In the genomic region with DNA sequence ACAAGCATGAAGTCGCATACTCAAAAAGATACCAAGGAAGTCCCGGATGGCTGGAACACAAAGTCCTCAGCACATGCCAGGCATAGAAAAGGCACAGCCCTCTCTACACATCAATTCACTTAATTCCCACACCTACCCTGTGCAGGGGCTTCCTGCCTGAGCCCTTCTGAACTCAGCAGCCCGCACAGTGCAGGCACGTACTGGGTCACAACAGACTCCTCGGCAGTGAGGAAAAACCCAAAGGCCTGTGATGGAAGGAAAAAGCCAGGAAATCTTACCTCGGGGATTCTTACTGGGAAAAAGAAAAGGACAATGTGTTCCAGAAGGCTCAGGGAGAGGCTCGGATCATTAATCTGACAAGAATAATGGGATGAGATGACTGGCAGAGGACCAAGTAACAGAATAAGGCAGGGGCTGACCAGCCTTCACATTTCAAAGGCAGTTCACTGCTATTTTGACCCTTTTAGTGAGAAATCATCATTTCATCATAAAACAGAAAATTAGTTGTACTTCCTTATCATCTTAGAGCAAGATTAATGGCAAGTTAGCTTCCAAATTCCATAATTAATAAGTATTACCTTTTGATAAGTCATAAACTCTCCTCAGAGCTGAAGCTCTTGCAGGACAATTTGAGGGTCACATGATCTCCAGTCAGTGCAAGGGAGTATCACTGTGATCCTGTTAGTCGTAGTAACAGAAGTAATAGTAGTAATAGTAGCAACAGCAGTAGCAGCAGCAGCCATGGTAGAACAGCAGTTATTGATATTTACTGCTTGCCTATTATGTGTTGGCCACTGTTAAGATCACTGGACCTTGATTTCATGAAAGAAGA, we compare ENCODE assay signal across 21 cellular contexts.
DNase-seq lines count a peak whose midpoint lies in the region; ATAC-seq, FAIRE-seq and TF ChIP-seq lines count a peak whose summit lies in the region.
"Had no signal": no experiment of that assay in that cellular context is flagged by ENCODE, and none has a peak within 500 bp of the region (broad histone marks: within the 10 kb centered on the region; RNA-seq: fewer than 3 reads in every experiment).

No MANE protein-coding gene starts in this region.

- TF ChIP-seq POLR2A in esophagus muscularis mucosa (IDR thresholded peaks at IDR 0.05; ENCODE audit: low read depth): no peak

- peaks cover 9% of the 10 kb centered on the region for H3K36me3 ChIP-seq in left ventricle myocardium inferior
- H3K36me3 ChIP-seq in heart right ventricle: peaks cover 0 to 30% (median 0%) of the 10 kb centered on the region in 9 donors
- H3K36me3 ChIP-seq in esophagus muscularis mucosa: peaks cover 0 to 12% (median 4%) of the 10 kb centered on the region in 4 donors

- H3K4me1 Mint-ChIP-seq in stimulated activated naive B cell treated with anti-CD40 and anti-IgM and Interleukin-4, amounts not matched to agents 10 μg/mL and 1 μg/mL and 100 μg/mL, for 72 hours: peaks cover 3 to 11% of the 10 kb centered on the region in 2 donors

- H3K4me3 Mint-ChIP-seq in stimulated activated naive B cell treated with anti-CD40 and anti-IgM and Interleukin-4, amounts not matched to agents 10 μg/mL and 1 μg/mL and 100 μg/mL, for 72 hours: no peak overlapping the region
- H3K4me3 Mint-ChIP-seq: GM23338 had no signal

- H3K9me3 ChIP-seq in left ventricle myocardium inferior (replicated peaks) (no peaks in the 10 kb centered on the region), heart right ventricle (no peaks in the 10 kb centered on the region), esophagus muscularis mucosa (no peaks in the 10 kb centered on the region)
- H3K9me3 ChIP-seq: HAP-1 had no signal

- TF ChIP-seq CTCF in left ventricle myocardium inferior (IDR thresholded peaks at IDR 0.05; ENCODE audit: borderline replicate concordance): no peak
- no peak for TF ChIP-seq CTCF in heart right ventricle (IDR thresholded peaks at IDR 0.05)
- no peak for TF ChIP-seq CTCF in esophagus muscularis mucosa (IDR thresholded peaks at IDR 0.05)

- TF ChIP-seq EP300 in esophagus muscularis mucosa (IDR thresholded peaks at IDR 0.05): no peak

- H3K9me3 Mint-ChIP-seq in stimulated activated naive B cell treated with anti-CD40 and anti-IgM and Interleukin-4, amounts not matched to agents 10 μg/mL and 1 μg/mL and 100 μg/mL, for 72 hours: no peaks in the 10 kb centered on the region
- H3K9me3 Mint-ChIP-seq: GM23338 had no signal

- FAIRE-seq in urothelium cell line (lab: Jason Lieb, UNC): no peak
- FAIRE-seq: G401.6, GM12892 had no signal

- DNase-seq in left ventricle myocardium inferior: no peak
- no peak for DNase-seq in heart right ventricle
- peak; percentile 80 for DNase-seq in esophagus muscularis mucosa (ENCODE audit: extremely low spot score)
- peak; percentile 54 for DNase-seq in renal cortical epithelial cell (ENCODE audit: low read depth)
- DNase-seq in stimulated activated naive B cell treated with anti-CD40 and anti-IgM and Interleukin-4, amounts not matched to agents 10 μg/mL and 1 μg/mL and 100 μg/mL, for 72 hours: no peak
- no peak for DNase-seq in urothelium cell line (ENCODE audit: low spot score)
- DNase-seq in HuH-7 (ENCODE audit: low spot score): no peak
- DNase-seq in NCI-H526 treated with DMSO at 0.1 percent for 48 hours (lab: John Stamatoyannopoulos, UW): no peak
- DNase-seq: NCI-H1092, NCI-H1436, NCI-H187 treated with DMSO at 0.1 percent for 48 hours, NCI-H2107, NCI-H446 treated with DMSO at 0.1 percent for 48 hours, PC-9, SHP77 treated with DMSO at 0.1 percent for 48 hours had no signal

- H3K27ac Mint-ChIP-seq in stimulated activated naive B cell treated with anti-CD40 and anti-IgM and Interleukin-4, amounts not matched to agents 10 μg/mL and 1 μg/mL and 100 μg/mL, for 72 hours: no peak overlapping the region
- H3K27ac Mint-ChIP-seq: GM23338 had no signal

- no peaks in the 10 kb centered on the region for H3K27me3 Mint-ChIP-seq in stimulated activated naive B cell treated with anti-CD40 and anti-IgM and Interleukin-4, amounts not matched to agents 10 μg/mL and 1 μg/mL and 100 μg/mL, for 72 hours

- no peak for ATAC-seq in heart right ventricle
- no peak for ATAC-seq in stimulated activated naive B cell treated with anti-CD40 and anti-IgM and Interleukin-4, amounts not matched to agents 10 μg/mL and 1 μg/mL and 100 μg/mL, for 72 hours (replicated peaks)

- 69 to 73% methylated on average over 8 of the region's 8 CpGs for WGBS in heart right ventricle, 2 donors
- 53% methylated on average over 8 of the region's 8 CpGs for WGBS in esophagus muscularis mucosa

- H3K4me3 ChIP-seq in left ventricle myocardium inferior (no peak overlapping the region), heart right ventricle (no peak overlapping the region), esophagus muscularis mucosa (no peak overlapping the region)
- H3K4me3 ChIP-seq: GM23338, HAP-1, PC-9 had no signal

- peaks cover 56% of the 10 kb centered on the region for H3K4me1 ChIP-seq in left ventricle myocardium inferior
- peaks cover 0 to 52% (median 33%) of the 10 kb centered on the region in 9 donors for H3K4me1 ChIP-seq in heart right ventricle
- peaks cover 11 to 40% (median 33%) of the 10 kb centered on the region in 4 donors for H3K4me1 ChIP-seq in esophagus muscularis mucosa
- H3K4me1 ChIP-seq: HAP-1 had no signal

- intact Hi-C loops in left ventricle myocardium inferior (cut with micrococcal nuclease) (no loop called here), heart right ventricle (cut with DNase I) (no loop called here), esophagus muscularis mucosa (cut with DNase I) (no loop called here)

- H3K27ac ChIP-seq in left ventricle myocardium inferior (replicated peaks): peak overlapping the region; percentile 1
- no peak overlapping the region for H3K27ac ChIP-seq in heart right ventricle
- peak overlapping the region in 3 of 4 donors; percentile 44 to 59 (median 46) for H3K27ac ChIP-seq in esophagus muscularis mucosa (replicated peaks in 1 of 4)
- H3K27ac ChIP-seq: C4-2B, RWPE1 had no signal

- H3K27me3 ChIP-seq in left ventricle myocardium inferior (ENCODE audit: low read depth) (no peaks in the 10 kb centered on the region), heart right ventricle (no peaks in the 10 kb centered on the region), esophagus muscularis mucosa (no peaks in the 10 kb centered on the region)

- peaks cover 15 to 22% of the 10 kb centered on the region in 2 donors for H3K36me3 Mint-ChIP-seq in stimulated activated naive B cell treated with anti-CD40 and anti-IgM and Interleukin-4, amounts not matched to agents 10 μg/mL and 1 μg/mL and 100 μg/mL, for 72 hours

Comparison
In these comparisons a context has a peak if more than half of its experiments do, and no peak if none do; other contexts are left out.
1. H3K27ac ChIP-seq: peak in left ventricle myocardium inferior (single experiment) and esophagus muscularis mucosa (3 of 4); none in heart right ventricle (0 of 10).
2. DNase-seq: peak in esophagus muscularis mucosa (single experiment) and renal cortical epithelial cell (single experiment); none in left ventricle myocardium inferior (single experiment), heart right ventricle (0 of 2), stimulated activated naive B cell treated with anti-CD40 and anti-IgM and Interleukin-4, amounts not matched to agents 10 μg/mL and 1 μg/mL and 100 μg/mL, for 72 hours (single experiment), urothelium cell line (single experiment), HuH-7 (single experiment) and NCI-H526 treated with DMSO at 0.1 percent for 48 hours (single experiment).